In the genomic region with DNA sequence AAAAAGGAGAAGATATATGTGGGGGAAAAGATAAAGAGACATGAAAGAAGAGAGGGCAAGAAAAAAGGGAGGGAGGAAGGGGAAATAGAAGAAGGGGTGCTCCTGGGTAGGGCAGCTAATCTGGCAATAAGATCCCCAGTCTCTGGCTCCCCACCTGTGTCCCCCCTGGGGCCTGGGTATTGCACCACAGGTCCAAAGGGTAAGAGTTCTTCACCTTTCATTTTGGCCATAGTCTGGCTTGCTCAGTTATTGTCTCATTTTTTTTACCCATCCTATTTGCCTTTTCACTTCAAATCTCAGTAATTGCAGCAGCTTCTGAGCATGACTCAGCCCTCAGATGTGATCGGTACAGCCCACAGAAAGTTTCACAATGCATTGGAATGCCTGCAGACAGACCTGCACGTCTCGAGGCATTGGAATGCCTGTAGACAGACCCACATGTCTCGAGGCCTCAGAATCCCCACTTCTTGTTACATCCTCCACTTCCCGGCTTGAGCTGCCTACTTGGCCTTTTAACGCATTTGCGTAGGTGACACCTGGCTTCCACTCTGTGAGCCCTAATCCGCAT, we compare ENCODE assay signal across 10 cellular contexts.
DNase-seq lines count a peak whose midpoint lies in the region; ATAC-seq and TF ChIP-seq lines count a peak whose summit lies in the region.
"Had no signal": no experiment of that assay in that cellular context is flagged by ENCODE, and none has a peak within 500 bp of the region (broad histone marks: within the 10 kb centered on the region; RNA-seq: fewer than 3 reads in every experiment).

No MANE protein-coding gene starts in this region.

- H3K36me3 Mint-ChIP-seq in natural killer cell, result no peaks in the 10 kb centered on the region

- intact Hi-C loops in natural killer cell (cut with micrococcal nuclease), result no loop called here

- peaks cover 10% of the 10 kb centered on the region for H3K4me1 ChIP-seq in foreskin keratinocyte

- H3K4me3 Mint-ChIP-seq in natural killer cell, result no peak overlapping the region
- H3K4me3 Mint-ChIP-seq: T-helper 1 cell treated with Interleukin-12 subunit alpha and Interleukin-12 subunit beta and Interleukin-4 antibody, amounts not matched to agents 30 μg/mL and 1 μg/mL, for 36 hours had no signal

- in situ Hi-C loops in SK-MEL-5 (cut with HindIII; ENCODE audit: low pct_unique_long_range_greater_than_20kb, low sequenced_read_pairs), result no loop called here

- no peaks in the 10 kb centered on the region for H3K9me3 Mint-ChIP-seq in natural killer cell
- H3K9me3 Mint-ChIP-seq: T-helper 1 cell treated with Interleukin-12 subunit alpha and Interleukin-12 subunit beta and Interleukin-4 antibody, amounts not matched to agents 30 μg/mL and 1 μg/mL, for 36 hours had no signal

- peaks cover 12% of the 10 kb centered on the region in 2 donors for H3K27me3 Mint-ChIP-seq in natural killer cell (ENCODE audit: low read depth in 2 of 2)

- no peaks in the 10 kb centered on the region for H3K27me3 ChIP-seq in foreskin keratinocyte

- H3K4me1 Mint-ChIP-seq in natural killer cell, result no peaks in the 10 kb centered on the region

- TF ChIP-seq CTCF in foreskin keratinocyte (conservative IDR thresholded peaks at IDR 0.05), result no peak
- no peak for TF ChIP-seq CTCF in natural killer cell (IDR thresholded peaks at IDR 0.05)

- H3K27ac Mint-ChIP-seq in natural killer cell, result no peak overlapping the region
- H3K27ac Mint-ChIP-seq: T-helper 1 cell treated with Interleukin-12 subunit alpha and Interleukin-12 subunit beta and Interleukin-4 antibody, amounts not matched to agents 30 μg/mL and 1 μg/mL, for 36 hours had no signal

- peak; percentile 54 for DNase-seq in activated CD4-positive, alpha-beta T cell treated with anti-CD3 and anti-CD28 coated beads for 48 hours
- DNase-seq in activated CD4-positive, alpha-beta T cell treated with anti-CD3 and anti-CD28 coated beads, Interleukin-2, amount 50 U/mL, for 4 hours, result no peak
- DNase-seq in SK-MEL-5 (ENCODE audit: low read depth, low spot score) (peak; percentile 34), foreskin keratinocyte (peak; percentile 91 to 94), natural killer cell (no peak)
- peak; percentile 50 for DNase-seq in stimulated activated CD8-positive, alpha-beta memory T cell treated with anti-CD3 and anti-CD28 coated beads, Interleukin-4, amount 100 ng/mL, for 48 hours
- DNase-seq in activated effector memory CD4-positive, alpha-beta T cell treated with anti-CD3 and anti-CD28 coated beads, Interleukin-2, amount 50 U/mL, for 16 hours, result no peak
- DNase-seq in stimulated activated naive CD4-positive, alpha-beta T cell (lab: John Stamatoyannopoulos, UW), result no peak

- H3K27ac ChIP-seq in foreskin keratinocyte, result peak overlapping the region; percentile 14
- H3K27ac ChIP-seq: C4-2B had no signal

- ATAC-seq in foreskin keratinocyte (peak; percentile 94), natural killer cell (no peak)

Comparison
In these comparisons a context has a peak if more than half of its experiments do, and no peak if none do; other contexts are left out.
1. DNase-seq: peak in activated CD4-positive, alpha-beta T cell treated with anti-CD3 and anti-CD28 coated beads for 48 hours (single experiment), SK-MEL-5 (single experiment), foreskin keratinocyte (2 of 2) and stimulated activated CD8-positive, alpha-beta memory T cell treated with anti-CD3 and anti-CD28 coated beads, Interleukin-4, amount 100 ng/mL, for 48 hours (single experiment); none in activated CD4-positive, alpha-beta T cell treated with anti-CD3 and anti-CD28 coated beads, Interleukin-2, amount 50 U/mL, for 4 hours (0 of 2), natural killer cell (single experiment), activated effector memory CD4-positive, alpha-beta T cell treated with anti-CD3 and anti-CD28 coated beads, Interleukin-2, amount 50 U/mL, for 16 hours (single experiment) and stimulated activated naive CD4-positive, alpha-beta T cell (0 of 6).